ENCODE assay signal across 7 cellular contexts in genomic region chr11:29527391-29527936, GRCh38.
DNase-seq lines count a peak whose midpoint lies in the region; ATAC-seq and TF ChIP-seq lines count a peak whose summit lies in the region.

No MANE protein-coding gene starts in this region.

- BruUV-seq in IMR-90 (replicated peaks; lab: Mats Ljungman, UMichigan), result no TSS peak

- no peak overlapping the region for H2AFZ ChIP-seq in IMR-90 (replicated peaks; ENCODE audit: low read length, poor library complexity)
- no peak overlapping the region for H2AFZ ChIP-seq in neural cell (ENCODE audit: low read depth, low read length)

- no peaks in the 10 kb centered on the region for H3K27me3 Mint-ChIP-seq in activated T-helper 2 cell treated with anti-CD3 and anti-CD28 coated beads, Interferon-gamma antibody, Interleukin-2, Interleukin-4, amounts not matched to agents 10 μg/mL and 5 μg/mL and 100 μg/mL, durations not matched to agents 14 hours and 24 hours and 36 hours (ENCODE audit: low read depth)

- TF ChIP-seq RAD21 in IMR-90 (IDR thresholded peaks at IDR 0.05; ENCODE audit: low read length), result no peak
- peak; percentile 19 for TF ChIP-seq RAD21 in neural cell (conservative IDR thresholded peaks at IDR 0.05)

- no peak overlapping the region for H2BK15ac ChIP-seq in IMR-90 (ENCODE audit: low read depth, low read length)

- no peak overlapping the region for H4K5ac ChIP-seq in IMR-90 (ENCODE audit: low read depth, low read length)

- H3K36me3 ChIP-seq in IMR-90 (ENCODE audit: control insufficient read depth, insufficient read depth, low read length) (no peaks in the 10 kb centered on the region), neural cell (ENCODE audit: insufficient read depth, low read length) (no peaks in the 10 kb centered on the region)

- H3K9me1 ChIP-seq in IMR-90 (ENCODE audit: insufficient read depth, low read length), result no peaks in the 10 kb centered on the region

- TF ChIP-seq EP300 in neural cell (conservative IDR thresholded peaks at IDR 0.05; ENCODE audit: poor library complexity, severe bottlenecking), result no peak

- H3K4me1 ChIP-seq in IMR-90 (ENCODE audit: control insufficient read depth, insufficient read depth, low read length), result no peaks in the 10 kb centered on the region

- TF ChIP-seq CTCF in IMR-90 (conservative IDR thresholded peaks at IDR 0.05; ENCODE audit: low read depth, low read length) (peak; percentile 33), neural cell (IDR thresholded peaks at IDR 0.05; ENCODE audit: poor library complexity, severe bottlenecking) (peak; percentile 28)

- dilution Hi-C loops in IMR-90 (cut with HindIII; ENCODE audit: low sequenced_read_pairs, unreplicated experiment), result no loop called here

- no peak overlapping the region for H3K9ac ChIP-seq in IMR-90 (ENCODE audit: low read depth, low read length)
- H3K9ac ChIP-seq in neural cell (ENCODE audit: low read length), result no peak overlapping the region

- CTCF ChIA-PET in IMR-90 (lab: Yijun Ruan, JAX), result interaction anchor here (0.5 to 1.1 kb wide), 3 partner anchors 17 to 602 kb away, joined by 3 to 6 read pairs (median 4); no protein-coding TSS in a partner anchor

- no peak overlapping the region for H2BK120ac ChIP-seq in IMR-90 (ENCODE audit: low read depth, low read length)

- in situ Hi-C loops in IMR-90 (cut with MboI; ENCODE audit: low sequenced_read_pairs), result no loop called here

- no peaks in the 10 kb centered on the region for H4K20me1 ChIP-seq in IMR-90 (ENCODE audit: insufficient read depth, low read length)
- no peaks in the 10 kb centered on the region for H4K20me1 ChIP-seq in neural cell (ENCODE audit: insufficient read depth)

- H3K9me3 ChIP-seq in IMR-90 (ENCODE audit: control insufficient read depth, insufficient read depth, low read length) (no peaks in the 10 kb centered on the region), neural cell (ENCODE audit: low read length) (no peaks in the 10 kb centered on the region)

- H3K27me3 ChIP-seq in IMR-90 (ENCODE audit: control insufficient read depth, insufficient read depth, low read length) (no peaks in the 10 kb centered on the region), neural cell (ENCODE audit: insufficient read depth, low read depth, low read length) (no peaks in the 10 kb centered on the region)

- H3K4me3 ChIP-seq in IMR-90 (ENCODE audit: insufficient read depth, low read depth, low read length) (no peak overlapping the region), neural cell (ENCODE audit: low read length) (no peak overlapping the region)

- no peak overlapping the region for H3K4ac ChIP-seq in IMR-90 (ENCODE audit: low read depth, low read length)

- H3K4me1 Mint-ChIP-seq in activated T-helper 2 cell treated with anti-CD3 and anti-CD28 coated beads, Interferon-gamma antibody, Interleukin-2, Interleukin-4, amounts not matched to agents 10 μg/mL and 5 μg/mL and 100 μg/mL, durations not matched to agents 14 hours and 24 hours and 36 hours (ENCODE audit: low read depth), result no peaks in the 10 kb centered on the region

- no peak overlapping the region for H3K56ac ChIP-seq in IMR-90 (ENCODE audit: extremely low read depth, insufficient read depth, low read length)

- no peak overlapping the region for H3K18ac ChIP-seq in IMR-90 (ENCODE audit: low read depth, low read length)

- no peak overlapping the region for H3K4me3 Mint-ChIP-seq in activated T-helper 2 cell treated with anti-CD3 and anti-CD28 coated beads, Interferon-gamma antibody, Interleukin-2, Interleukin-4, amounts not matched to agents 10 μg/mL and 5 μg/mL and 100 μg/mL, durations not matched to agents 14 hours and 24 hours and 36 hours (ENCODE audit: low read depth)

- H3K4me2 ChIP-seq in IMR-90 (ENCODE audit: low read depth, low read length) (no peak overlapping the region), neural cell (ENCODE audit: low read length) (no peak overlapping the region)

- no peak overlapping the region for H2BK5ac ChIP-seq in IMR-90 (ENCODE audit: low read depth, low read length, poor library complexity, severe bottlenecking)

- H3K9me2 ChIP-seq in neural cell (ENCODE audit: insufficient read depth, low read length), result no peaks in the 10 kb centered on the region

- no peaks in the 10 kb centered on the region for H3K36me3 Mint-ChIP-seq in activated T-helper 2 cell treated with anti-CD3 and anti-CD28 coated beads, Interferon-gamma antibody, Interleukin-2, Interleukin-4, amounts not matched to agents 10 μg/mL and 5 μg/mL and 100 μg/mL, durations not matched to agents 14 hours and 24 hours and 36 hours (ENCODE audit: low read depth)

- no peak overlapping the region for H3K14ac ChIP-seq in IMR-90 (replicated peaks; ENCODE audit: low read depth, low read length)

- no peak overlapping the region for H2AK5ac ChIP-seq in IMR-90 (ENCODE audit: low read depth, low read length)

- H4K8ac ChIP-seq in IMR-90 (ENCODE audit: low read depth in 2 of 2, low read length in 2 of 2), result no peak overlapping the region

- ATAC-seq in GM18870 (IDR thresholded peaks at IDR 0.05; ENCODE audit: unreplicated experiment) (peak; percentile 81), IMR-90 (ENCODE audit: low read depth) (peak; percentile 60), GM19023 (IDR thresholded peaks at IDR 0.05; ENCODE audit: unreplicated experiment) (no peak)

- no peaks in the 10 kb centered on the region for H3K79me1 ChIP-seq in IMR-90 (ENCODE audit: low read depth in 1 of 2, low read length in 2 of 2)

- 0% methylated on average over 1 of the region's 3 CpGs; no CpG with 5 or more reads in 1 of the 2 experiments for WGBS in IMR-90 (ENCODE audit: extremely low coverage in 2 of 2, insufficient read length in 1 of 2), 2 experiments

- no peak overlapping the region for H2AK9ac ChIP-seq in IMR-90 (replicated peaks; ENCODE audit: low read depth, low read length, poor library complexity)

- POLR2A ChIA-PET in IMR-90 (lab: Charles Lee; ENCODE audit: unreplicated experiment), result no interaction called here

- no peak overlapping the region for H3K23ac ChIP-seq in IMR-90 (ENCODE audit: low read depth, low read length)

- no peak for TF ChIP-seq POLR2A in IMR-90 (IDR thresholded peaks at IDR 0.05; ENCODE audit: low read depth, low read length)

- H3K27ac Mint-ChIP-seq in activated T-helper 2 cell treated with anti-CD3 and anti-CD28 coated beads, Interferon-gamma antibody, Interleukin-2, Interleukin-4, amounts not matched to agents 10 μg/mL and 5 μg/mL and 100 μg/mL, durations not matched to agents 14 hours and 24 hours and 36 hours, result no peak overlapping the region

- intact Hi-C loops in IMR-90 (cut with micrococcal nuclease), result no loop called here
- intact Hi-C loops in activated T-helper 2 cell treated with anti-CD3 and anti-CD28 coated beads, Interferon-gamma antibody, Interleukin-2, Interleukin-4, amounts not matched to agents 10 μg/mL and 5 μg/mL and 100 μg/mL, durations not matched to agents 14 hours and 24 hours and 36 hours (cut with micrococcal nuclease), result no loop called here

- peaks cover 22% of the 10 kb centered on the region for H3K9me3 Mint-ChIP-seq in activated T-helper 2 cell treated with anti-CD3 and anti-CD28 coated beads, Interferon-gamma antibody, Interleukin-2, Interleukin-4, amounts not matched to agents 10 μg/mL and 5 μg/mL and 100 μg/mL, durations not matched to agents 14 hours and 24 hours and 36 hours

- H3K27ac ChIP-seq in IMR-90 (ENCODE audit: insufficient read depth, low read length), result no peak overlapping the region
- no peak overlapping the region for H3K27ac ChIP-seq in neural cell (ENCODE audit: low read length)

- no peaks in the 10 kb centered on the region for H3K79me2 ChIP-seq in neural cell (replicated peaks; ENCODE audit: insufficient read depth, low read length)

- no peaks in the 10 kb centered on the region for H3F3A ChIP-seq in neural cell (ENCODE audit: insufficient read depth, low read length, poor library complexity, severe bottlenecking)

- no peak overlapping the region for H4K91ac ChIP-seq in IMR-90 (ENCODE audit: insufficient read depth, low read depth, low read length)

- DNase-seq in IMR-90 (peak; percentile 74), astrocyte of the hippocampus (ENCODE audit: low read depth, low spot score) (peak; percentile 56), middle frontal gyrus (ENCODE audit: extremely low spot score, low spot score) (no peak)
- no peak for DNase-seq in activated T-helper 2 cell treated with anti-CD3 and anti-CD28 coated beads, Interferon-gamma antibody, Interleukin-2, Interleukin-4, amounts not matched to agents 10 μg/mL and 5 μg/mL and 100 μg/mL, durations not matched to agents 14 hours and 24 hours and 36 hours (ENCODE audit: low spot score)

- H2BK20ac ChIP-seq in IMR-90 (ENCODE audit: low read depth, low read length), result no peak overlapping the region

TF ChIP-seq in IMR-90, 13 proteins besides CTCF, POLR2A, EP300 and RAD21:
- TF ChIP-seq CEBPB (IDR thresholded peaks at IDR 0.05; ENCODE audit: low read depth, low read length) (peak; percentile 96), MAFK (IDR thresholded peaks at IDR 0.05; ENCODE audit: low read depth, low read length) (no peak), BHLHE40 (IDR thresholded peaks at IDR 0.05; ENCODE audit: low read depth, low read length) (no peak), FOS (IDR thresholded peaks at IDR 0.05; ENCODE audit: low read depth, low read length) (no peak), NFE2L2 (IDR thresholded peaks at IDR 0.05; ENCODE audit: low read depth, low read length) (no peak)

TF ChIP-seq in neural cell, 6 proteins besides CTCF, POLR2A, EP300 and RAD21:
- TF ChIP-seq SMC3 (conservative IDR thresholded peaks at IDR 0.05; ENCODE audit: poor library complexity) (peak; percentile 33), MXI1 (conservative IDR thresholded peaks at IDR 0.05; ENCODE audit: poor library complexity, severe bottlenecking) (no peak)

Comparison
In these comparisons a context has a peak if more than half of its experiments do, and no peak if none do; other contexts are left out.
1. DNase-seq: peak in IMR-90 (single experiment) and astrocyte of the hippocampus (single experiment); none in middle frontal gyrus (single experiment) and activated T-helper 2 cell treated with anti-CD3 and anti-CD28 coated beads, Interferon-gamma antibody, Interleukin-2, Interleukin-4, amounts not matched to agents 10 μg/mL and 5 μg/mL and 100 μg/mL, durations not matched to agents 14 hours and 24 hours and 36 hours (single experiment).